In the genomic region with DNA sequence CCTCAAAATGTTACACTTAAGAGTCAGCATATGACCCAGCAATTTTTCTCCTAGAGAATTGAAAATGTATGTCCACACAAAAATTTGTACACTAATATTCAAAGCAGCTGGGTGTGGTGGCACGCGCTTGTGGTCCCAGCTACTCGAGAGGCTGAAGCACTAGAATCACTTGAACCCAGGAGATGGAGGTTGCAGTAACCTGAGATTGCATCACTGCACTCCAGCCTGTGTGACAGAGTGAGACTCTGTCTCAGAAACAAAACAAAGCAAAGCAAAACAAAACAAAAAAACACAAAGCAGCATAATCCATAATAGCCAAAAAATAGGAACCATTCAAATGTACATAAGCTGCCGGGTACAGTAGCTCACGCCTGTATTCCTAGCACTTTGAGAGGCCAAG, we compare ENCODE assay signal across 21 cellular contexts. TPM values are rescaled to one million over a fixed set of nuclear protein-coding genes. Genes with fewer than 3 reads are reported as not detected.
DNase-seq lines count a peak whose midpoint lies in the region; ATAC-seq, FAIRE-seq and TF ChIP-seq lines count a peak whose summit lies in the region.
"Had no signal": no experiment of that assay in that cellular context is flagged by ENCODE, and none has a peak within 500 bp of the region (broad histone marks: within the 10 kb centered on the region; RNA-seq: fewer than 3 reads in every experiment).

No MANE protein-coding gene starts in this region.

- no peak for FAIRE-seq in RCC 7860 (lab: Jason Lieb, UNC)
- FAIRE-seq: bronchial epithelial cell, urothelium cell line had no signal

- CTCF ChIA-PET in activated naive CD4-positive, alpha-beta T cell treated with anti-CD3 and anti-CD28 coated beads for 36 hours (lab: Charles Lee), result no interaction called here
- CTCF ChIA-PET in PC-9 (lab: Charles Lee), result no interaction called here

- no peaks in the 10 kb centered on the region for H3K9me3 Mint-ChIP-seq in activated naive CD4-positive, alpha-beta T cell treated with anti-CD3 and anti-CD28 coated beads for 36 hours
- H3K9me3 Mint-ChIP-seq in central memory CD8-positive, alpha-beta T cell, result no peaks in the 10 kb centered on the region
- no peaks in the 10 kb centered on the region for H3K9me3 Mint-ChIP-seq in stimulated activated memory B cell treated with anti-CD40 and anti-IgM and Interleukin-4, amounts not matched to agents 10 μg/mL and 1 μg/mL and 100 μg/mL, for 72 hours

- H3K4me1 ChIP-seq in PC-9 (replicated peaks; ENCODE audit: insufficient read depth), result peaks cover 9% of the 10 kb centered on the region; the same call in 1 of the 2 replicates

- peaks cover 13% of the 10 kb centered on the region; the same call in 1 of the 2 replicates for H4K20me1 ChIP-seq in PC-9 (ENCODE audit: insufficient read depth)

- DNase-seq in activated naive CD4-positive, alpha-beta T cell treated with anti-CD3 and anti-CD28 coated beads for 36 hours, result no peak
- no peak for DNase-seq in activated naive CD4-positive, alpha-beta T cell treated with Interleukin-2 at 50 U/mL for 16 hours
- DNase-seq in PC-9 (no peak), RCC 7860 (ENCODE audit: low spot score) (no peak), OCI-M2 (lab: John Stamatoyannopoulos, UW; ENCODE audit: unreplicated experiment) (no peak)
- DNase-seq in central memory CD8-positive, alpha-beta T cell (ENCODE audit: low spot score in 2 of 2), result no peak
- DNase-seq: activated effector memory CD4-positive, alpha-beta T cell treated with Interleukin-2 at 50 U/mL for 16 hours; effector CD4-positive, alpha-beta T cell; hippocampal formation; left cardiac atrium; mucosa of descending colon; NCI-H1048; NCI-H82; posterior cingulate gyrus; spleen; stomach had no signal

- peak overlapping the region; percentile 87; the same call in 1 of the 2 replicates for H3K4me3 ChIP-seq in PC-9
- H3K4me3 ChIP-seq: mucosa of descending colon, stomach had no signal

- ATAC-seq in central memory CD8-positive, alpha-beta T cell (replicated peaks; ENCODE audit: extremely low read depth, poor library complexity, severe bottlenecking), result no peak
- ATAC-seq in stimulated activated memory B cell treated with anti-CD40 and anti-IgM and Interleukin-4, amounts not matched to agents 10 μg/mL and 1 μg/mL and 100 μg/mL, for 72 hours, result no peak
- ATAC-seq in GM21360 (IDR thresholded peaks at IDR 0.05; ENCODE audit: unreplicated experiment), result no peak
- ATAC-seq: activated CD4-positive, CD25-positive, alpha-beta regulatory T cell treated with anti-CD3 and anti-CD28 coated beads, Interleukin-2, amount 50 U/mL, for 24 hours; left cardiac atrium; mucosa of descending colon had no signal

- POLR2A ChIA-PET in PC-9 (lab: Charles Lee; ENCODE audit: unreplicated experiment), result no interaction called here

- no peak overlapping the region for H3K27ac ChIP-seq in PC-9
- H3K27ac ChIP-seq: stomach had no signal

- no peak overlapping the region for H3K27ac Mint-ChIP-seq in activated naive CD4-positive, alpha-beta T cell treated with anti-CD3 and anti-CD28 coated beads for 36 hours
- H3K27ac Mint-ChIP-seq in central memory CD8-positive, alpha-beta T cell (ENCODE audit: low read depth), result peak overlapping the region; percentile 96
- H3K27ac Mint-ChIP-seq in stimulated activated memory B cell treated with anti-CD40 and anti-IgM and Interleukin-4, amounts not matched to agents 10 μg/mL and 1 μg/mL and 100 μg/mL, for 72 hours, result no peak overlapping the region

- H3K9me3 ChIP-seq in PC-9 (ENCODE audit: insufficient read depth, low read depth), result no peaks in the 10 kb centered on the region
- H3K9me3 ChIP-seq: mucosa of descending colon, spleen, stomach had no signal

- TF ChIP-seq CTCF in PC-9 (conservative IDR thresholded peaks at IDR 0.05), result no peak

- no peaks in the 10 kb centered on the region for H3K27me3 ChIP-seq in PC-9 (ENCODE audit: insufficient read depth, low read depth)
- H3K27me3 ChIP-seq: spleen, stomach had no signal

- no peak overlapping the region for H2AFZ ChIP-seq in PC-9

- no TSS peak for BruUV-seq in PC-9 (replicated peaks; lab: Mats Ljungman, UMichigan)

- H3K79me2 ChIP-seq in PC-9 (ENCODE audit: low read depth), result peaks cover 71% of the 10 kb centered on the region

- peaks cover 34% of the 10 kb centered on the region for H3K4me1 Mint-ChIP-seq in activated naive CD4-positive, alpha-beta T cell treated with anti-CD3 and anti-CD28 coated beads for 36 hours (ENCODE audit: low read depth)
- H3K4me1 Mint-ChIP-seq in central memory CD8-positive, alpha-beta T cell, result peaks cover 47% of the 10 kb centered on the region
- H3K4me1 Mint-ChIP-seq in stimulated activated memory B cell treated with anti-CD40 and anti-IgM and Interleukin-4, amounts not matched to agents 10 μg/mL and 1 μg/mL and 100 μg/mL, for 72 hours, result peaks cover 40% of the 10 kb centered on the region

- H3K4me3 Mint-ChIP-seq in activated naive CD4-positive, alpha-beta T cell treated with anti-CD3 and anti-CD28 coated beads for 36 hours, result peak overlapping the region; percentile 96
- peak overlapping the region; percentile 90 for H3K4me3 Mint-ChIP-seq in central memory CD8-positive, alpha-beta T cell
- peak overlapping the region; percentile 60 for H3K4me3 Mint-ChIP-seq in stimulated activated memory B cell treated with anti-CD40 and anti-IgM and Interleukin-4, amounts not matched to agents 10 μg/mL and 1 μg/mL and 100 μg/mL, for 72 hours

- peaks cover 11% of the 10 kb centered on the region; the same call in 1 of the 2 replicates for H3K36me3 ChIP-seq in PC-9 (ENCODE audit: low read depth)

- peaks cover 20% of the 10 kb centered on the region for H3K36me3 Mint-ChIP-seq in activated naive CD4-positive, alpha-beta T cell treated with anti-CD3 and anti-CD28 coated beads for 36 hours (ENCODE audit: low read depth)
- peaks cover 20% of the 10 kb centered on the region for H3K36me3 Mint-ChIP-seq in central memory CD8-positive, alpha-beta T cell (ENCODE audit: insufficient read depth)
- H3K36me3 Mint-ChIP-seq in stimulated activated memory B cell treated with anti-CD40 and anti-IgM and Interleukin-4, amounts not matched to agents 10 μg/mL and 1 μg/mL and 100 μg/mL, for 72 hours, result peaks cover 20% of the 10 kb centered on the region

- peaks cover 6% of the 10 kb centered on the region for H3F3A ChIP-seq in PC-9 (ENCODE audit: insufficient read depth, low read depth)

- no peaks in the 10 kb centered on the region for H3K27me3 Mint-ChIP-seq in activated naive CD4-positive, alpha-beta T cell treated with anti-CD3 and anti-CD28 coated beads for 36 hours (ENCODE audit: low read depth)
- no peaks in the 10 kb centered on the region for H3K27me3 Mint-ChIP-seq in central memory CD8-positive, alpha-beta T cell
- H3K27me3 Mint-ChIP-seq in stimulated activated memory B cell treated with anti-CD40 and anti-IgM and Interleukin-4, amounts not matched to agents 10 μg/mL and 1 μg/mL and 100 μg/mL, for 72 hours, result no peaks in the 10 kb centered on the region

- intact Hi-C loops in activated naive CD4-positive, alpha-beta T cell treated with anti-CD3 and anti-CD28 coated beads for 36 hours (cut with micrococcal nuclease), result no loop called here
- intact Hi-C loops in PC-9 (cut with micrococcal nuclease; ENCODE audit: unreplicated experiment), result no loop called here

- H3K4me2 ChIP-seq in PC-9, result peak overlapping the region; percentile 97; the same call in 1 of the 2 replicates

- no peaks in the 10 kb centered on the region for H3K9me2 ChIP-seq in PC-9 (ENCODE audit: insufficient read depth)

RNA-seq across cellular contexts. Expression of a gene that starts 1.6 kb away (rescaled TPM):
- total RNA-seq in activated naive CD4-positive, alpha-beta T cell treated with anti-CD3 and anti-CD28 coated beads for 36 hours, result 10 to 100 TPM; 43.5 to 45.8 TPM
- 24.7 and 25.6 TPM in 2 replicates for total RNA-seq in PC-9 (2021)

RNA-seq across cellular contexts. Expression of a gene that starts 21.7 kb away (rescaled TPM):
- 10 to 100 TPM; 81.6 to 84.7 TPM for total RNA-seq in activated naive CD4-positive, alpha-beta T cell treated with anti-CD3 and anti-CD28 coated beads for 36 hours
- 27.9 and 28.5 TPM in 2 replicates for total RNA-seq in PC-9 (2021)
